10 cellular contexts compared by ENCODE assay signal in the genomic region with DNA sequence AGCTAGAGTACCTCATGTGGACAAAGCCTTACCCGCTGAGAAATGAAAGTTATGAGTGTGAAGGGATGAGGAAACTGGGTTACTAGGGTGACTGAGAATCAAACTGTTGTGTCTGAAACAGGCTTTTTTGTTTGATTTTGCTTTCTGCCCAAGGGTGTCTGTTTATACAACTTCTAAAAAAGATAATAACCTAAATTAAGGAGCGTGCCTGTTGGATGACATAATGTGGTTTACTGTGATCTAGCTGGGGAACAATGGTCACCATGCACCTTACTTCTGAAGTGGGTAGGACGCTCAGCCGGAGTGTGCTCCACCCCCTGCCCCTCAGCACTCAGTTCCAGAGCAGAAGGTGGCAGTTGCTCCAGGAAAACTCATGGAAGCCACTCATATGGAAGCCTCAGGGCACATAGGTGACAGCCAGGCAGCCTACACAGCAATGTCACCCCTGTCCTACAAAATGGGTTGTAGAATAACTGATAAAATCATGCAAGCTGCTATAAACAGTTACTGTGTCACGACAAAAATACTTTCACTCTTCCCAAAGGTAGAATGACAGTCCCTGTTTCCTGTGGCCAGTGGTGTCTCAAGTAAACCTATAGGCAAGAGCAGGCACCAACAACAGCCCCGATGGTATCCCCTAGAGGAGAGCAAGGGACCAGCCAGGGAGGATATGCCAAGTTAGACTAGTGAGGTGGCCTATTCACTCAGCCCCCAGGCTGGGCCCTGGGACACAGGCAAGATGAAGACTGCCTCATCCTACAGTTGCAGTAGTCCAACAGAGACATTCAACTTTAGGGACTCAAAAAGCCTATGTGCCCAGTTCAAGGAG. TPM values are rescaled to one million over a fixed set of nuclear protein-coding genes. Genes with fewer than 3 reads are reported as not detected.
A peak's percentile ranks its signal among the peaks of the same experiment; 100 is the strongest.
DNase-seq lines count a peak whose midpoint lies in the region; ATAC-seq and TF ChIP-seq lines count a peak whose summit lies in the region.
"Had no signal": no experiment of that assay in that cellular context is flagged by ENCODE, and none has a peak within 500 bp of the region (broad histone marks: within the 10 kb centered on the region; RNA-seq: fewer than 3 reads in every experiment).

No MANE protein-coding gene starts in this region.

- no peak overlapping the region for H3K4me3 ChIP-seq in SJSA1
- H3K4me3 ChIP-seq in neuronal stem cell (ENCODE audit: low read length in 2 of 2): no peak overlapping the region
- H3K4me3 ChIP-seq: ovary had no signal

- H3K23ac ChIP-seq in neuronal stem cell (ENCODE audit: low read depth, low read length, poor library complexity): no peak overlapping the region

- H2AK5ac ChIP-seq in neuronal stem cell (ENCODE audit: low read depth, low read length): peak overlapping the region; percentile 34

- H2BK15ac ChIP-seq in neuronal stem cell (ENCODE audit: low read length): peak overlapping the region; percentile 51

- TF ChIP-seq POLR2A in erythroblast (IDR thresholded peaks at IDR 0.05; ENCODE audit: low read length): no peak

- no peak overlapping the region for H2BK5ac ChIP-seq in neuronal stem cell (ENCODE audit: low read length)

- no peak overlapping the region for H3K4me2 ChIP-seq in neuronal stem cell (ENCODE audit: insufficient read depth, low read length, poor library complexity, severe bottlenecking)

- no peak overlapping the region for H3K9ac ChIP-seq in neuronal stem cell (ENCODE audit: low read depth, low read length, poor library complexity)

- H3K27ac ChIP-seq in SJSA1 (peak overlapping the region; percentile 21; the same call in 1 of the 2 replicates), neuronal stem cell (replicated peaks; ENCODE audit: low read length) (no peak overlapping the region)
- H3K27ac ChIP-seq: ovary had no signal

- ATAC-seq in HG03135 (IDR thresholded peaks at IDR 0.05; ENCODE audit: unreplicated experiment) (peak; percentile 41), GM19397 (IDR thresholded peaks at IDR 0.05; ENCODE audit: unreplicated experiment) (no peak), GM19455 (IDR thresholded peaks at IDR 0.05; ENCODE audit: unreplicated experiment) (no peak)

- no peak overlapping the region for H4K91ac ChIP-seq in neuronal stem cell (ENCODE audit: low read depth, low read length, poor library complexity)

- peak; percentile 15 for DNase-seq in NCI-H1092 treated with DMSO at 0.1 percent for 48 hours (lab: John Stamatoyannopoulos, UW)
- no peak for DNase-seq in NCI-H1092 (lab: John Stamatoyannopoulos, UW)
- DNase-seq in SJSA1 (ENCODE audit: low read depth in 1 of 2, low spot score in 2 of 2): peak; percentile 53 to 79
- DNase-seq in neuronal stem cell (ENCODE audit: low spot score): no peak
- DNase-seq in erythroblast (lab: John Stamatoyannopoulos, UW): no peak
- DNase-seq: glutamatergic neuron, ovary had no signal

- H3K14ac ChIP-seq in neuronal stem cell (ENCODE audit: low read length): no peak overlapping the region

- no CpG with 5 or more reads among the region's 6 CpGs for WGBS in neuronal stem cell (ENCODE audit: extremely low coverage in 2 of 2, insufficient read length in 2 of 2, insufficient replicate concordance in 1 of 2), 2 donors

- H3K79me1 ChIP-seq in neuronal stem cell (ENCODE audit: low read depth, low read length): peaks cover 4% of the 10 kb centered on the region

- H4K8ac ChIP-seq in neuronal stem cell (ENCODE audit: low read depth, low read length): no peak overlapping the region

- no peak overlapping the region for H3K18ac ChIP-seq in neuronal stem cell (ENCODE audit: low read length)

- H3K4ac ChIP-seq in neuronal stem cell (ENCODE audit: low read length): no peak overlapping the region

- no peaks in the 10 kb centered on the region for H3K9me3 ChIP-seq in SJSA1 (replicated peaks)
- H3K9me3 ChIP-seq in neuronal stem cell (replicated peaks in 1 of 2; ENCODE audit: control insufficient read depth in 2 of 2, insufficient read depth in 1 of 2, low read depth in 1 of 2, low read length in 2 of 2): peaks cover 2 to 19% of the 10 kb centered on the region in 2 donors
- H3K9me3 ChIP-seq: ovary had no signal

- H3K36me3 ChIP-seq in SJSA1 (no peaks in the 10 kb centered on the region), neuronal stem cell (replicated peaks in 1 of 2; ENCODE audit: control insufficient read depth in 2 of 2, insufficient read depth in 2 of 2, low read length in 2 of 2) (peaks cover 2 to 56% of the 10 kb centered on the region in 2 donors)
- H3K36me3 ChIP-seq: ovary had no signal

- no peak overlapping the region for H2AFZ ChIP-seq in neuronal stem cell (ENCODE audit: low read length)

- H3K27me3 ChIP-seq in SJSA1 (replicated peaks) (no peaks in the 10 kb centered on the region), neuronal stem cell (ENCODE audit: control insufficient read depth in 3 of 3, insufficient read depth in 3 of 3, low read depth in 1 of 3, low read length in 3 of 3) (no peaks in the 10 kb centered on the region)
- H3K27me3 ChIP-seq: ovary had no signal

- peaks cover 23% of the 10 kb centered on the region for H3K4me1 ChIP-seq in SJSA1 (replicated peaks)
- peaks cover 16 to 18% of the 10 kb centered on the region in 2 donors for H3K4me1 ChIP-seq in neuronal stem cell (ENCODE audit: control insufficient read depth in 2 of 2, insufficient read depth in 1 of 2, low read depth in 1 of 2, low read length in 2 of 2)

- no peak overlapping the region for H2BK120ac ChIP-seq in neuronal stem cell (ENCODE audit: low read depth, low read length)

- no peak overlapping the region for H2BK12ac ChIP-seq in neuronal stem cell (ENCODE audit: low read length)

RNA-seq across cellular contexts. Expression of gene SIPA1L2, which starts 29.3 kb away (rescaled TPM):
- 9.9 and 10.4 TPM in 2 replicates for total RNA-seq in SJSA1 (2014; rRNA removed; shearing (Covaris generic))
- polyA plus RNA-seq in neuronal stem cell (2013, experiment 1 of 2): 25.7 TPM
- polyA plus RNA-seq in neuronal stem cell (2013, experiment 2 of 2): 25.1 TPM

Comparison
In these comparisons a context has a peak if more than half of its experiments do, and no peak if none do; other contexts are left out.
1. DNase-seq: peak in NCI-H1092 treated with DMSO at 0.1 percent for 48 hours (single experiment) and SJSA1 (2 of 2); none in NCI-H1092 (single experiment), neuronal stem cell (single experiment) and erythroblast (0 of 2).